Comparison of ENCODE assay signal across 10 cellular contexts in genomic region chr1:13583964-13584791, GRCh38. TPM values are rescaled to one million over a fixed set of nuclear protein-coding genes. Genes with fewer than 3 reads are reported as not detected.
DNase-seq lines count a peak whose midpoint lies in the region; ATAC-seq and TF ChIP-seq lines count a peak whose summit lies in the region.
"Had no signal": no experiment of that assay in that cellular context is flagged by ENCODE, and none has a peak within 500 bp of the region (broad histone marks: within the 10 kb centered on the region; RNA-seq: fewer than 3 reads in every experiment).

No MANE protein-coding gene starts in this region.

- no peak for DNase-seq in activated naive CD8-positive, alpha-beta T cell treated with anti-CD3 and anti-CD28 coated beads, Interleukin-2, amount 50 U/mL, for 24 hours
- no peak for DNase-seq in activated naive CD8-positive, alpha-beta T cell treated with anti-CD3 and anti-CD28 coated beads for 36 hours
- DNase-seq in foreskin fibroblast (no peak), neural crest cell (ENCODE audit: low read depth, low spot score) (peak; percentile 25), Caco-2 (no peak)
- DNase-seq in effector CD8-positive, alpha-beta T cell (lab: John Stamatoyannopoulos, UW): no peak
- no peak for DNase-seq in activated CD4-positive, alpha-beta T cell treated with anti-CD3 and anti-CD28 coated beads for 1 hour
- DNase-seq: AML-193 had no signal

- H3K36me3 ChIP-seq in Caco-2 (ENCODE audit: control insufficient read depth, insufficient read depth, low read length): no peaks in the 10 kb centered on the region

- TF ChIP-seq CTCF in foreskin fibroblast (IDR thresholded peaks at IDR 0.05; ENCODE audit: low read depth, low read length): no peak
- no peak for TF ChIP-seq CTCF in neural crest cell (conservative IDR thresholded peaks at IDR 0.05)
- TF ChIP-seq CTCF in Caco-2 (IDR thresholded peaks at IDR 0.05; ENCODE audit: insufficient read depth in 1 of 2, low read depth in 1 of 2, low read length in 1 of 2, severe bottlenecking in 1 of 2, unreplicated experiment in 1 of 2): no peak

- ATAC-seq in activated naive CD8-positive, alpha-beta T cell treated with anti-CD3 and anti-CD28 coated beads, Interleukin-2, amount 50 U/mL, for 24 hours: peak; percentile 15
- no peak for ATAC-seq in HG03108 (IDR thresholded peaks at IDR 0.05; ENCODE audit: unreplicated experiment)

- intact Hi-C loops in Caco-2 (cut with micrococcal nuclease; ENCODE audit: unreplicated experiment): no loop called here

- no peaks in the 10 kb centered on the region for H3K9me3 Mint-ChIP-seq in activated naive CD8-positive, alpha-beta T cell treated with anti-CD3 and anti-CD28 coated beads, Interleukin-2, amount 50 U/mL, for 24 hours
- no peaks in the 10 kb centered on the region for H3K9me3 Mint-ChIP-seq in activated naive CD8-positive, alpha-beta T cell treated with anti-CD3 and anti-CD28 coated beads for 36 hours
- no peaks in the 10 kb centered on the region for H3K9me3 Mint-ChIP-seq in neural crest cell
- H3K9me3 Mint-ChIP-seq in Caco-2 (ENCODE audit: unreplicated experiment): no peaks in the 10 kb centered on the region
- H3K9me3 Mint-ChIP-seq: stimulated activated naive CD8-positive, alpha-beta T cell treated with anti-CD3 and anti-CD28 coated beads, Interleukin-15, Interleukin-2, amounts not matched to agents 100 ng/mL and 50 ng/mL, for 24 hours had no signal

- no peaks in the 10 kb centered on the region for H3K36me3 Mint-ChIP-seq in activated naive CD8-positive, alpha-beta T cell treated with anti-CD3 and anti-CD28 coated beads, Interleukin-2, amount 50 U/mL, for 24 hours (ENCODE audit: low read depth)
- H3K36me3 Mint-ChIP-seq in activated naive CD8-positive, alpha-beta T cell treated with anti-CD3 and anti-CD28 coated beads for 36 hours: no peaks in the 10 kb centered on the region
- H3K36me3 Mint-ChIP-seq in neural crest cell (ENCODE audit: low read depth) (no peaks in the 10 kb centered on the region), Caco-2 (ENCODE audit: insufficient read depth, unreplicated experiment) (no peaks in the 10 kb centered on the region)

- no peaks in the 10 kb centered on the region for H3K4me1 Mint-ChIP-seq in activated naive CD8-positive, alpha-beta T cell treated with anti-CD3 and anti-CD28 coated beads, Interleukin-2, amount 50 U/mL, for 24 hours
- no peaks in the 10 kb centered on the region for H3K4me1 Mint-ChIP-seq in activated naive CD8-positive, alpha-beta T cell treated with anti-CD3 and anti-CD28 coated beads for 36 hours
- H3K4me1 Mint-ChIP-seq in neural crest cell: peaks cover 55% of the 10 kb centered on the region
- peaks cover 7% of the 10 kb centered on the region for H3K4me1 Mint-ChIP-seq in Caco-2 (ENCODE audit: low read depth, unreplicated experiment)

- CTCF ChIA-PET in Caco-2 (lab: Charles Lee): no interaction called here

- BruUV-seq in Caco-2 (replicated peaks; lab: Mats Ljungman, UMichigan): no TSS peak

- H3K4me1 ChIP-seq in Caco-2: peaks cover 13% of the 10 kb centered on the region

- H3K27me3 Mint-ChIP-seq in activated naive CD8-positive, alpha-beta T cell treated with anti-CD3 and anti-CD28 coated beads, Interleukin-2, amount 50 U/mL, for 24 hours: peaks cover 59% of the 10 kb centered on the region
- peaks cover 72% of the 10 kb centered on the region for H3K27me3 Mint-ChIP-seq in activated naive CD8-positive, alpha-beta T cell treated with anti-CD3 and anti-CD28 coated beads for 36 hours
- H3K27me3 Mint-ChIP-seq in neural crest cell (ENCODE audit: low read depth) (peaks cover 23% of the 10 kb centered on the region), Caco-2 (ENCODE audit: insufficient read depth, unreplicated experiment) (no peaks in the 10 kb centered on the region)

- no peaks in the 10 kb centered on the region for H3K9me3 ChIP-seq in Caco-2

- H3K27me3 ChIP-seq in Caco-2 (replicated peaks; ENCODE audit: control insufficient read depth, insufficient read depth, low read length): no peaks in the 10 kb centered on the region

- no peak overlapping the region for H3K27ac Mint-ChIP-seq in activated naive CD8-positive, alpha-beta T cell treated with anti-CD3 and anti-CD28 coated beads, Interleukin-2, amount 50 U/mL, for 24 hours
- H3K27ac Mint-ChIP-seq in activated naive CD8-positive, alpha-beta T cell treated with anti-CD3 and anti-CD28 coated beads for 36 hours: no peak overlapping the region
- H3K27ac Mint-ChIP-seq in neural crest cell (ENCODE audit: unreplicated experiment) (peak overlapping the region; percentile 86), Caco-2 (ENCODE audit: unreplicated experiment) (no peak overlapping the region)
- H3K27ac Mint-ChIP-seq: stimulated activated naive CD8-positive, alpha-beta T cell treated with anti-CD3 and anti-CD28 coated beads, Interleukin-15, Interleukin-2, amounts not matched to agents 100 ng/mL and 50 ng/mL, for 24 hours had no signal

- H3K4me3 ChIP-seq in foreskin fibroblast (ENCODE audit: low read depth in 1 of 2, low read length in 2 of 2) (peak overlapping the region; percentile 41 to 49), Caco-2 (ENCODE audit: low read depth, low read length) (no peak overlapping the region)

- H3K4me3 Mint-ChIP-seq in activated naive CD8-positive, alpha-beta T cell treated with anti-CD3 and anti-CD28 coated beads, Interleukin-2, amount 50 U/mL, for 24 hours: no peak overlapping the region
- H3K4me3 Mint-ChIP-seq in activated naive CD8-positive, alpha-beta T cell treated with anti-CD3 and anti-CD28 coated beads for 36 hours: no peak overlapping the region
- H3K4me3 Mint-ChIP-seq in neural crest cell (peak overlapping the region; percentile 91), Caco-2 (ENCODE audit: unreplicated experiment) (no peak overlapping the region)
- H3K4me3 Mint-ChIP-seq: stimulated activated naive CD8-positive, alpha-beta T cell treated with anti-CD3 and anti-CD28 coated beads, Interleukin-15, Interleukin-2, amounts not matched to agents 100 ng/mL and 50 ng/mL, for 24 hours had no signal

- POLR2A ChIA-PET in Caco-2 (lab: Charles Lee): no interaction called here

RNA-seq across cellular contexts. Expression of gene PDPN, which starts 0.5 kb away (rescaled TPM):
- not detected for total RNA-seq in activated naive CD8-positive, alpha-beta T cell treated with anti-CD3 and anti-CD28 coated beads for 36 hours
- 47.4 and 51.7 TPM in 2 replicates for total RNA-seq in neural crest cell
- 0.49 TPM in 1 of 2 replicates, not detected in the other for total RNA-seq in Caco-2 (2022)

Comparison
In these comparisons a context has a peak if more than half of its experiments do, and no peak if none do; other contexts are left out.
1. RNA of gene PDPN, which starts 0.5 kb away (total RNA-seq): 47.4 to 51.7 TPM in neural crest cell; 0.49 TPM in Caco-2 and not detected in activated naive CD8-positive, alpha-beta T cell treated with anti-CD3 and anti-CD28 coated beads for 36 hours; every median in the first group is over 10 times any median in the second.